In genomic region chr3:32237670-32238026, GRCh38 we compare ENCODE assay signal across 1 cellular context.
TF ChIP-seq lines count a peak whose summit lies in the region.

No MANE protein-coding gene starts in this region.

TF ChIP-seq in IMR-90, 13 proteins besides CTCF, POLR2A, EP300 and RAD21 (continued from another document):
- TF ChIP-seq BHLHE40 (IDR thresholded peaks at IDR 0.05; ENCODE audit: low read depth, low read length) (no peak), CEBPB (IDR thresholded peaks at IDR 0.05; ENCODE audit: low read depth, low read length) (no peak), USF2 (IDR thresholded peaks at IDR 0.05; ENCODE audit: low read depth, low read length) (no peak), MAZ (IDR thresholded peaks at IDR 0.05; ENCODE audit: borderline replicate concordance, low read depth, low read length) (no peak), ELK1 (IDR thresholded peaks at IDR 0.05; ENCODE audit: borderline replicate concordance, low read depth, low read length) (no peak)
